Comparison of ENCODE assay signal across 2 cellular contexts in the genomic region with DNA sequence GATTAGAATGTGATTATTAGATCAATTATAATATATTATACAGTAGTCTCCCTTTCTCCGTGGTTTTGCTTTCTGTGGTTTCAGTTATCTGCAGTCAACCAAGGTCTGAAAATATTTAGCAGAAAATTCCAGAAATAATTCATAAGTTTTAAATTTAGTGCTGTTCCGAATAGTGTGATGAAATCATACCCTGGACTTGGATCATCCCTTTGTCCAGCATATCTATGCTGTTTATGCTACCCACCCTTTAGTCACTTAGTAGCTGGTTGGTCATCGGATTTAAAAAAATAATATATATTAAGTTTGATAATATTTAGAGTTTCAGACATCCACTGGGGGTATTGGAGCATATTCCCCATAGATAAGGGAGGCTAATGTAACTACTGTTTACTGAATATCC.
TF ChIP-seq lines count a peak whose summit lies in the region.

No MANE protein-coding gene starts in this region.

TF ChIP-seq in IMR-90, 13 proteins besides CTCF, POLR2A, EP300 and RAD21:
- TF ChIP-seq, protein P1, sequence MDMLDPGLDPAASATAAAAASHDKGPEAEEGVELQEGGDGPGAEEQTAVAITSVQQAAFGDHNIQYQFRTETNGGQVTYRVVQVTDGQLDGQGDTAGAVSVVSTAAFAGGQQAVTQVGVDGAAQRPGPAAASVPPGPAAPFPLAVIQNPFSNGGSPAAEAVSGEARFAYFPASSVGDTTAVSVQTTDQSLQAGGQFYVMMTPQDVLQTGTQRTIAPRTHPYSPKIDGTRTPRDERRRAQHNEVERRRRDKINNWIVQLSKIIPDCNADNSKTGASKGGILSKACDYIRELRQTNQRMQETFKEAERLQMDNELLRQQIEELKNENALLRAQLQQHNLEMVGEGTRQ (IDR thresholded peaks at IDR 0.05; ENCODE audit: low read depth, low read length): no peak
- TF ChIP-seq MXI1 (IDR thresholded peaks at IDR 0.05; ENCODE audit: borderline replicate concordance, low read depth, low read length): no peak
- no peak for TF ChIP-seq SMC3 (IDR thresholded peaks at IDR 0.05; ENCODE audit: low read depth, low read length)
- peak; percentile 43; the same call in 1 of the 2 replicates for TF ChIP-seq CEBPB (IDR thresholded peaks at IDR 0.05; ENCODE audit: low read depth, low read length)

TF ChIP-seq in GM12891, 5 proteins besides CTCF, POLR2A, EP300 and RAD21:
- TF ChIP-seq PAX5 (IDR thresholded peaks at IDR 0.05; ENCODE audit: insufficient read depth, low read length, severe bottlenecking) (no peak), POU2F2 (IDR thresholded peaks at IDR 0.05; ENCODE audit: low read depth, low read length) (no peak), TAF1 (IDR thresholded peaks at IDR 0.05; ENCODE audit: low read depth, low read length) (no peak), POLR2AphosphoS5 (IDR thresholded peaks at IDR 0.05; ENCODE audit: low read depth, low read length) (no peak), SPI1 (IDR thresholded peaks at IDR 0.05; ENCODE audit: low read depth, low read length) (no peak)
TF ChIP-seq in GM12891: peak in this region for 0.
